ENCODE assay signal across 12 cellular contexts in genomic region chr7:7789551-7789988, GRCh38.
DNase-seq lines count a peak whose midpoint lies in the region; ATAC-seq, FAIRE-seq and TF ChIP-seq lines count a peak whose summit lies in the region.
"Had no signal": no experiment of that assay in that cellular context is flagged by ENCODE, and none has a peak within 500 bp of the region (broad histone marks: within the 10 kb centered on the region; RNA-seq: fewer than 3 reads in every experiment).

No MANE protein-coding gene starts in this region.

- no peaks in the 10 kb centered on the region for H3K9me3 Mint-ChIP-seq in endothelial cell (ENCODE audit: unreplicated experiment)

- no peaks in the 10 kb centered on the region for H3K27me3 Mint-ChIP-seq in endothelial cell (ENCODE audit: unreplicated experiment)

- no peak for TF ChIP-seq POLR2A in H54 (IDR thresholded peaks at IDR 0.05; ENCODE audit: low read depth, low read length)

- FAIRE-seq in H54 (lab: Jason Lieb, UNC) = peak; percentile 23

- H3K36me3 ChIP-seq in GM06990 (ENCODE audit: control insufficient read depth, insufficient read depth, low read length) = no peaks in the 10 kb centered on the region; the same call in 1 of the 2 replicates

- DNase-seq in GM06990 (ENCODE audit: extremely low read depth, insufficient read length) = peak; percentile 13
- DNase-seq in H54 (ENCODE audit: insufficient read length, low spot score) = no peak
- DNase-seq in HuH-7.5 (ENCODE audit: low spot score) = no peak
- no peak for DNase-seq in kidney tubule cell (ENCODE audit: low spot score)
- DNase-seq in RKO (ENCODE audit: low spot score) = no peak
- DNase-seq in endothelial cell (ENCODE audit: low spot score) = no peak
- DNase-seq: NCI-H1105, occipital lobe, substantia nigra, T1000 had no signal

- no peak overlapping the region for H3K27ac Mint-ChIP-seq in endothelial cell (ENCODE audit: unreplicated experiment)

- no peak overlapping the region for H3K4me3 Mint-ChIP-seq in endothelial cell (ENCODE audit: unreplicated experiment)

- TF ChIP-seq CTCF in GM06990 (IDR thresholded peaks at IDR 0.05; ENCODE audit: insufficient read depth, low read length, poor library complexity, severe bottlenecking) (no peak), endothelial cell (IDR thresholded peaks at IDR 0.05; ENCODE audit: unreplicated experiment) (no peak)

- H3K27me3 ChIP-seq in GM06990 (replicated peaks; ENCODE audit: control insufficient read depth, insufficient read depth, low read length) = no peaks in the 10 kb centered on the region

- H3K36me3 Mint-ChIP-seq in endothelial cell (ENCODE audit: low read depth, unreplicated experiment) = no peaks in the 10 kb centered on the region

- H3K4me1 Mint-ChIP-seq in endothelial cell (ENCODE audit: unreplicated experiment) = peaks cover 10% of the 10 kb centered on the region

- no peak overlapping the region for H3K4me3 ChIP-seq in GM06990 (replicated peaks; ENCODE audit: low read depth, low read length)

- ATAC-seq in GM18909 (IDR thresholded peaks at IDR 0.05; ENCODE audit: poor library complexity, unreplicated experiment) (peak; percentile 80), HG03354 (IDR thresholded peaks at IDR 0.05; ENCODE audit: poor library complexity, severe bottlenecking, unreplicated experiment) (peak; percentile 91)
